In the genomic region with DNA sequence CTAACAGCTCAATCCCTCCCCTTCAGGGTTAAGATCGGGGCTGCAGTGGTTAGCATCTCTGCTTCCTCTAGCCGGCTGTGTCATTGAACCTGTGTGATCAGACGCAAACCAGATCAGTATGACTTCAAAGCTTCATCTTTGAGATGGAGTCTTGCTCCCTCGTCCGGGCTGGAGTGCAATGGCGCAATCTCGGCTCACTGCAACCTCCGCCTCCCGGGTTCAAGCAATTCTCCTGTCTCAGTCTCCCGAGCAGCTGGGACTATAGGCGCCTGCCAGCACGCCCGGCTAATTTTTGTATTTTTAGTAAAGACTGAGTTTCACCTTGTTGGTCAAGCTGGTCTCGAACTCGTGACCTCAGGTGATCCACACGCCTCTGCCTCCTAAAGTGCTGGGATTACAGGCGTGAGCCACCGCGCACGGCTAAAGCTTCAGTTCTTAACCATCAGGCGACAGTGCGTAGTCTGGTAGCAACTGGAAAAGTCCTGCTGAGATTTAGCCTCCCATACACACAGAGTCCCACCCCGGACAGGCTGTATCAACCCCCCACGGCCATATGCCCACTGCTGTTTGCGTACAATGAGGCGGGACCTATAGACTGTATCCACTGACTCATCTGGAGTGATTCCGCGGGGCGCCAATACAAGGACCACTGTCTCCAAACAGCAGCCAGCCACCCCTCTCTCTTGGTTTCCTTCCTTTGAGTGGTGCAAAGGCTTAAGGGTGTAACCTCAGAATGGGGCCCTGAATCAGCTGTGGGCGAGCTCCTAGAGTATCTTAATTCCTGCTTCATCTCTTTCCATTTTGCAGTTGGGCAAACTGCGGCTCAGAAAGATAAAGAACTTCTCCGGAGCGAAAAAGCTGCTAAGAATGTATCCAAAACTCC, we compare ENCODE assay signal across 1 cellular context.
TF ChIP-seq lines count a peak whose summit lies in the region.

No MANE protein-coding gene starts in this region.

TF ChIP-seq in HEK293, 187 proteins besides CTCF, POLR2A, EP300 and RAD21 (continued from another document and continues in another):
- TF ChIP-seq, protein P1, sequence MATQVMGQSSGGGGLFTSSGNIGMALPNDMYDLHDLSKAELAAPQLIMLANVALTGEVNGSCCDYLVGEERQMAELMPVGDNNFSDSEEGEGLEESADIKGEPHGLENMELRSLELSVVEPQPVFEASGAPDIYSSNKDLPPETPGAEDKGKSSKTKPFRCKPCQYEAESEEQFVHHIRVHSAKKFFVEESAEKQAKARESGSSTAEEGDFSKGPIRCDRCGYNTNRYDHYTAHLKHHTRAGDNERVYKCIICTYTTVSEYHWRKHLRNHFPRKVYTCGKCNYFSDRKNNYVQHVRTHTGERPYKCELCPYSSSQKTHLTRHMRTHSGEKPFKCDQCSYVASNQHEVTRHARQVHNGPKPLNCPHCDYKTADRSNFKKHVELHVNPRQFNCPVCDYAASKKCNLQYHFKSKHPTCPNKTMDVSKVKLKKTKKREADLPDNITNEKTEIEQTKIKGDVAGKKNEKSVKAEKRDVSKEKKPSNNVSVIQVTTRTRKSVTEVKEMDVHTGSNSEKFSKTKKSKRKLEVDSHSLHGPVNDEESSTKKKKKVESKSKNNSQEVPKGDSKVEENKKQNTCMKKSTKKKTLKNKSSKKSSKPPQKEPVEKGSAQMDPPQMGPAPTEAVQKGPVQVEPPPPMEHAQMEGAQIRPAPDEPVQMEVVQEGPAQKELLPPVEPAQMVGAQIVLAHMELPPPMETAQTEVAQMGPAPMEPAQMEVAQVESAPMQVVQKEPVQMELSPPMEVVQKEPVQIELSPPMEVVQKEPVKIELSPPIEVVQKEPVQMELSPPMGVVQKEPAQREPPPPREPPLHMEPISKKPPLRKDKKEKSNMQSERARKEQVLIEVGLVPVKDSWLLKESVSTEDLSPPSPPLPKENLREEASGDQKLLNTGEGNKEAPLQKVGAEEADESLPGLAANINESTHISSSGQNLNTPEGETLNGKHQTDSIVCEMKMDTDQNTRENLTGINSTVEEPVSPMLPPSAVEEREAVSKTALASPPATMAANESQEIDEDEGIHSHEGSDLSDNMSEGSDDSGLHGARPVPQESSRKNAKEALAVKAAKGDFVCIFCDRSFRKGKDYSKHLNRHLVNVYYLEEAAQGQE (tag by site-specific recombination; IDR thresholded peaks at IDR 0.05) = no peak
- TF ChIP-seq HOXD13 (CRISPR knock-in tag; IDR thresholded peaks at IDR 0.05; ENCODE audit: borderline replicate concordance) (no peak), ZSCAN16 (tag by site-specific recombination; IDR thresholded peaks at IDR 0.05) (no peak), ZNF157 (tag by site-specific recombination; IDR thresholded peaks at IDR 0.05) (no peak), ZNF623 (tag by site-specific recombination; IDR thresholded peaks at IDR 0.05) (peak; percentile 21), ZSCAN30 (tag by site-specific recombination; IDR thresholded peaks at IDR 0.05) (0 out of 2 replicates have a peak, but pooled peaks have one; percentile 5), GLI4 (tag by site-specific recombination; IDR thresholded peaks at IDR 0.05) (no peak; the same call in 1 of the 2 replicates), ZNF394 (tag by site-specific recombination; IDR thresholded peaks at IDR 0.05; ENCODE audit: borderline replicate concordance) (peak; percentile 83), FEZF1 (tag by site-specific recombination; IDR thresholded peaks at IDR 0.05) (peak; percentile 7; the same call in 1 of the 2 replicates), ZNF416 (tag by site-specific recombination; IDR thresholded peaks at IDR 0.05) (no peak), ZNF223 (tag by site-specific recombination; IDR thresholded peaks at IDR 0.05) (no peak), ZNF654 (tag by site-specific recombination; IDR thresholded peaks at IDR 0.05; ENCODE audit: low read depth) (no peak), ZNF548 (tag by site-specific recombination; IDR thresholded peaks at IDR 0.05) (no peak), ZNF544 (tag by site-specific recombination; IDR thresholded peaks at IDR 0.05) (no peak), ZNF555 (tag by site-specific recombination; conservative IDR thresholded peaks at IDR 0.05) (no peak), YY2 (tag by site-specific recombination; IDR thresholded peaks at IDR 0.05) (peak; percentile 23; the same call in 1 of the 2 replicates), ZSCAN23 (tag by site-specific recombination; IDR thresholded peaks at IDR 0.05) (peak; percentile 78; the same call in 1 of the 2 replicates), ZNF214 (tag by site-specific recombination; IDR thresholded peaks at IDR 0.05; ENCODE audit: borderline replicate concordance) (no peak), ZNF184 (tag by site-specific recombination; IDR thresholded peaks at IDR 0.05) (peak; percentile 14; the same call in 1 of the 2 replicates), KLF8 (tag by site-specific recombination; IDR thresholded peaks at IDR 0.05) (no peak), SP3 (tag by site-specific recombination; IDR thresholded peaks at IDR 0.05) (no peak), MYNN (tag by site-specific recombination; IDR thresholded peaks at IDR 0.05; ENCODE audit: borderline replicate concordance) (no peak), ZNF791 (tag by site-specific recombination; IDR thresholded peaks at IDR 0.05) (no peak)
- TF ChIP-seq, protein P2, sequence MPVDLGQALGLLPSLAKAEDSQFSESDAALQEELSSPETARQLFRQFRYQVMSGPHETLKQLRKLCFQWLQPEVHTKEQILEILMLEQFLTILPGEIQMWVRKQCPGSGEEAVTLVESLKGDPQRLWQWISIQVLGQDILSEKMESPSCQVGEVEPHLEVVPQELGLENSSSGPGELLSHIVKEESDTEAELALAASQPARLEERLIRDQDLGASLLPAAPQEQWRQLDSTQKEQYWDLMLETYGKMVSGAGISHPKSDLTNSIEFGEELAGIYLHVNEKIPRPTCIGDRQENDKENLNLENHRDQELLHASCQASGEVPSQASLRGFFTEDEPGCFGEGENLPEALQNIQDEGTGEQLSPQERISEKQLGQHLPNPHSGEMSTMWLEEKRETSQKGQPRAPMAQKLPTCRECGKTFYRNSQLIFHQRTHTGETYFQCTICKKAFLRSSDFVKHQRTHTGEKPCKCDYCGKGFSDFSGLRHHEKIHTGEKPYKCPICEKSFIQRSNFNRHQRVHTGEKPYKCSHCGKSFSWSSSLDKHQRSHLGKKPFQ (tag by site-specific recombination; IDR thresholded peaks at IDR 0.05) = 0 out of 2 replicates have a peak, but pooled peaks have one; percentile 11
- TF ChIP-seq, protein P3, sequence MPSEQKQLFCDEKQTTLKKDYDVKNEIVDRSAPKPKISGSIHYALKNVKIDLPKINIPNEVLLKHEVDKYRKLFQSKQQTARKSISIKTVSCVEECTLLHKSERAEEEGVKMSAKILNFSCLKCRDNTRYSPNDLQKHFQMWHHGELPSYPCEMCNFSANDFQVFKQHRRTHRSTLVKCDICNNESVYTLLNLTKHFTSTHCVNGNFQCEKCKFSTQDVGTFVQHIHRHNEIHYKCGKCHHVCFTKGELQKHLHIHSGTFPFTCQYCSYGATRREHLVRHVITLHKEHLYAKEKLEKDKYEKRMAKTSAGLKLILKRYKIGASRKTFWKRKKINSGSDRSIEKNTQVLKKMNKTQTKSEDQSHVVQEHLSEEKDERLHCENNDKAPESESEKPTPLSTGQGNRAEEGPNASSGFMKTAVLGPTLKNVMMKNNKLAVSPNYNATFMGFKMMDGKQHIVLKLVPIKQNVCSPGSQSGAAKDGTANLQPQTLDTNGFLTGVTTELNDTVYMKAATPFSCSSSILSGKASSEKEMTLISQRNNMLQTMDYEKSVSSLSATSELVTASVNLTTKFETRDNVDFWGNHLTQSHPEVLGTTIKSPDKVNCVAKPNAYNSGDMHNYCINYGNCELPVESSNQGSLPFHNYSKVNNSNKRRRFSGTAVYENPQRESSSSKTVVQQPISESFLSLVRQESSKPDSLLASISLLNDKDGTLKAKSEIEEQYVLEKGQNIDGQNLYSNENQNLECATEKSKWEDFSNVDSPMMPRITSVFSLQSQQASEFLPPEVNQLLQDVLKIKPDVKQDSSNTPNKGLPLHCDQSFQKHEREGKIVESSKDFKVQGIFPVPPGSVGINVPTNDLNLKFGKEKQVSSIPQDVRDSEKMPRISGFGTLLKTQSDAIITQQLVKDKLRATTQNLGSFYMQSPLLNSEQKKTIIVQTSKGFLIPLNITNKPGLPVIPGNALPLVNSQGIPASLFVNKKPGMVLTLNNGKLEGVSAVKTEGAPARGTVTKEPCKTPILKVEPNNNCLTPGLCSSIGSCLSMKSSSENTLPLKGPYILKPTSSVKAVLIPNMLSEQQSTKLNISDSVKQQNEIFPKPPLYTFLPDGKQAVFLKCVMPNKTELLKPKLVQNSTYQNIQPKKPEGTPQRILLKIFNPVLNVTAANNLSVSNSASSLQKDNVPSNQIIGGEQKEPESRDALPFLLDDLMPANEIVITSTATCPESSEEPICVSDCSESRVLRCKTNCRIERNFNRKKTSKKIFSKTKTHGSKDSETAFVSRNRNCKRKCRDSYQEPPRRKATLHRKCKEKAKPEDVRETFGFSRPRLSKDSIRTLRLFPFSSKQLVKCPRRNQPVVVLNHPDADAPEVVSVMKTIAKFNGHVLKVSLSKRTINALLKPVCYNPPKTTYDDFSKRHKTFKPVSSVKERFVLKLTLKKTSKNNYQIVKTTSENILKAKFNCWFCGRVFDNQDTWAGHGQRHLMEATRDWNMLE (tag by site-specific recombination; conservative IDR thresholded peaks at IDR 0.05; ENCODE audit: low read depth) = no peak
- TF ChIP-seq, protein P4, sequence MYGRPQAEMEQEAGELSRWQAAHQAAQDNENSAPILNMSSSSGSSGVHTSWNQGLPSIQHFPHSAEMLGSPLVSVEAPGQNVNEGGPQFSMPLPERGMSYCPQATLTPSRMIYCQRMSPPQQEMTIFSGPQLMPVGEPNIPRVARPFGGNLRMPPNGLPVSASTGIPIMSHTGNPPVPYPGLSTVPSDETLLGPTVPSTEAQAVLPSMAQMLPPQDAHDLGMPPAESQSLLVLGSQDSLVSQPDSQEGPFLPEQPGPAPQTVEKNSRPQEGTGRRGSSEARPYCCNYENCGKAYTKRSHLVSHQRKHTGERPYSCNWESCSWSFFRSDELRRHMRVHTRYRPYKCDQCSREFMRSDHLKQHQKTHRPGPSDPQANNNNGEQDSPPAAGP (tag by site-specific recombination; IDR thresholded peaks at IDR 0.05) = peak; percentile 76
- TF ChIP-seq, protein P5, sequence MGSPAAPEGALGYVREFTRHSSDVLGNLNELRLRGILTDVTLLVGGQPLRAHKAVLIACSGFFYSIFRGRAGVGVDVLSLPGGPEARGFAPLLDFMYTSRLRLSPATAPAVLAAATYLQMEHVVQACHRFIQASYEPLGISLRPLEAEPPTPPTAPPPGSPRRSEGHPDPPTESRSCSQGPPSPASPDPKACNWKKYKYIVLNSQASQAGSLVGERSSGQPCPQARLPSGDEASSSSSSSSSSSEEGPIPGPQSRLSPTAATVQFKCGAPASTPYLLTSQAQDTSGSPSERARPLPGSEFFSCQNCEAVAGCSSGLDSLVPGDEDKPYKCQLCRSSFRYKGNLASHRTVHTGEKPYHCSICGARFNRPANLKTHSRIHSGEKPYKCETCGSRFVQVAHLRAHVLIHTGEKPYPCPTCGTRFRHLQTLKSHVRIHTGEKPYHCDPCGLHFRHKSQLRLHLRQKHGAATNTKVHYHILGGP (tag by site-specific recombination; IDR thresholded peaks at IDR 0.05) = no peak
- TF ChIP-seq, protein P6, sequence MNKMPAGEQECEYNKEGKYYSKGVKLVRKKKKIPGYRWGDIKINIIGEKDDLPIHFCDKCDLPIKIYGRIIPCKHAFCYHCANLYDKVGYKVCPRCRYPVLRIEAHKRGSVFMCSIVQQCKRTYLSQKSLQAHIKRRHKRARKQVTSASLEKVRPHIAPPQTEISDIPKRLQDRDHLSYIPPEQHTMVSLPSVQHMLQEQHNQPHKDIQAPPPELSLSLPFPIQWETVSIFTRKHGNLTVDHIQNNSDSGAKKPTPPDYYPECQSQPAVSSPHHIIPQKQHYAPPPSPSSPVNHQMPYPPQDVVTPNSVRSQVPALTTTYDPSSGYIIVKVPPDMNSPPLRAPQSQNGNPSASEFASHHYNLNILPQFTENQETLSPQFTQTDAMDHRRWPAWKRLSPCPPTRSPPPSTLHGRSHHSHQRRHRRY (tag by site-specific recombination; IDR thresholded peaks at IDR 0.05) = no peak
- TF ChIP-seq, protein P7, sequence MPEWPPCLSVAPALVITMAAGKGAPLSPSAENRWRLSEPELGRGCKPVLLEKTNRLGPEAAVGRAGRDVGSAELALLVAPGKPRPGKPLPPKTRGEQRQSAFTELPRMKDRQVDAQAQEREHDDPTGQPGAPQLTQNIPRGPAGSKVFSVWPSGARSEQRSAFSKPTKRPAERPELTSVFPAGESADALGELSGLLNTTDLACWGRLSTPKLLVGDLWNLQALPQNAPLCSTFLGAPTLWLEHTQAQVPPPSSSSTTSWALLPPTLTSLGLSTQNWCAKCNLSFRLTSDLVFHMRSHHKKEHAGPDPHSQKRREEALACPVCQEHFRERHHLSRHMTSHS (tag by site-specific recombination; IDR thresholded peaks at IDR 0.05) = no peak
- TF ChIP-seq, protein P8, sequence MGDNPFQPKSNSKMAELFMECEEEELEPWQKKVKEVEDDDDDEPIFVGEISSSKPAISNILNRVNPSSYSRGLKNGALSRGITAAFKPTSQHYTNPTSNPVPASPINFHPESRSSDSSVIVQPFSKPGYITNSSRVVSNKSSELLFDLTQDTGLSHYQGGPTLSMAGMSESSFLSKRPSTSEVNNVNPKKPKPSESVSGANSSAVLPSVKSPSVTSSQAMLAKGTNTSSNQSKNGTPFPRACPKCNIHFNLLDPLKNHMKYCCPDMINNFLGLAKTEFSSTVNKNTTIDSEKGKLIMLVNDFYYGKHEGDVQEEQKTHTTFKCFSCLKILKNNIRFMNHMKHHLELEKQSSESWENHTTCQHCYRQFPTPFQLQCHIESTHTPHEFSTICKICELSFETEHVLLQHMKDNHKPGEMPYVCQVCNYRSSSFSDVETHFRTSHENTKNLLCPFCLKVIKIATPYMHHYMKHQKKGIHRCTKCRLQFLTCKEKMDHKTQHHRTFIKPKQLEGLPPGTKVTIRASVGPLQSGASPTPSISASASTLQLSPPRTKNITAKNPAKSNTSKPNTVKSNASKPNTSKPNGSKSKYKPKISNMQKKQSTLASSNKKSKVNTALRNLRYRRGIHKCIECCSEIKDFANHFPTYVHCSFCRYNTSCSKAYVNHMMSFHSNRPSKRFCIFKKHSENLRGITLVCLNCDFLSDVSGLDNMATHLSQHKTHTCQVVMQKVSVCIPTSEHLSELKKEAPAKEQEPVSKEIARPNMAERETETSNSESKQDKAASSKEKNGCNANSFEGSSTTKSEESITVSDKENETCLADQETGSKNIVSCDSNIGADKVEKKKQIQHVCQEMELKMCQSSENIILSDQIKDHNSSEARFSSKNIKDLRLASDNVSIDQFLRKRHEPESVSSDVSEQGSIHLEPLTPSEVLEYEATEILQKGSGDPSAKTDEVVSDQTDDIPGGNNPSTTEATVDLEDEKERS (tag by site-specific recombination; IDR thresholded peaks at IDR 0.05) = no peak
- TF ChIP-seq, protein P9, sequence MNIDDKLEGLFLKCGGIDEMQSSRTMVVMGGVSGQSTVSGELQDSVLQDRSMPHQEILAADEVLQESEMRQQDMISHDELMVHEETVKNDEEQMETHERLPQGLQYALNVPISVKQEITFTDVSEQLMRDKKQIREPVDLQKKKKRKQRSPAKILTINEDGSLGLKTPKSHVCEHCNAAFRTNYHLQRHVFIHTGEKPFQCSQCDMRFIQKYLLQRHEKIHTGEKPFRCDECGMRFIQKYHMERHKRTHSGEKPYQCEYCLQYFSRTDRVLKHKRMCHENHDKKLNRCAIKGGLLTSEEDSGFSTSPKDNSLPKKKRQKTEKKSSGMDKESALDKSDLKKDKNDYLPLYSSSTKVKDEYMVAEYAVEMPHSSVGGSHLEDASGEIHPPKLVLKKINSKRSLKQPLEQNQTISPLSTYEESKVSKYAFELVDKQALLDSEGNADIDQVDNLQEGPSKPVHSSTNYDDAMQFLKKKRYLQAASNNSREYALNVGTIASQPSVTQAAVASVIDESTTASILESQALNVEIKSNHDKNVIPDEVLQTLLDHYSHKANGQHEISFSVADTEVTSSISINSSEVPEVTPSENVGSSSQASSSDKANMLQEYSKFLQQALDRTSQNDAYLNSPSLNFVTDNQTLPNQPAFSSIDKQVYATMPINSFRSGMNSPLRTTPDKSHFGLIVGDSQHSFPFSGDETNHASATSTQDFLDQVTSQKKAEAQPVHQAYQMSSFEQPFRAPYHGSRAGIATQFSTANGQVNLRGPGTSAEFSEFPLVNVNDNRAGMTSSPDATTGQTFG (tag by site-specific recombination; IDR thresholded peaks at IDR 0.05; ENCODE audit: borderline replicate concordance) = no peak
